In the genomic region with DNA sequence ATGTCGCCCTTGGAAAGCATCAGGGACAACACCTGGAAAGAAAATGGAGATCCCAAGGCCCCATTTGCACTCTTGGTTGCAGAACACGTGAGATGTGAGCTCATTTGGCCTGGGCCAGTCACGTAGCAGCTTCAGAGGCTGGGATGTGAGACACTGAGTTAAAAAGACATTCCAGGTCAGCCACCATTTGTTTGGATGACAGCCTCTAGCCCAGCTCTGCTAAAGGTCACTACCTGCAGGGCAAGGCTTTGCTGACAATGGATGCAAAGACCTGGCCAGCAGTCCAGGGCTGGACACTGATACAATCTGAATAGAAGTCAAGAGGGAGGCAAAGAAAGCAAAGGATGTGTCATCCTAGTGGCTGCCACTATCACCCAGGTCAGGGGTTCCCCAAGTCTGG, we compare ENCODE assay signal across 29 cellular contexts.
"Had no signal": no experiment of that assay in that cellular context is flagged by ENCODE, and none has a peak within 500 bp of the region (broad histone marks: within the 10 kb centered on the region; RNA-seq: fewer than 3 reads in every experiment).

No MANE protein-coding gene starts in this region.

- H3K36me3 Mint-ChIP-seq: activated naive CD4-positive, alpha-beta T cell treated with anti-CD3 and anti-CD28 coated beads, Interleukin-2, amount 10 ng/mL, durations not matched to agents 7 days and 5 days; natural killer cell had no signal

- DNase-seq: activated CD4-positive, alpha-beta memory T cell treated with anti-CD3 and anti-CD28 coated beads, Interleukin-2, amount 10 ng/mL, durations not matched to agents 7 days and 5 days; activated CD4-positive, alpha-beta T cell treated with anti-CD3 and anti-CD28 coated beads, Interleukin-2, amount 10 ng/mL, durations not matched to agents 7 days and 5 days; activated CD4-positive, CD25-positive, alpha-beta regulatory T cell treated with anti-CD3 and anti-CD28 coated beads, Interleukin-2, amount 50 U/mL, for 72 hours; activated CD8-positive, alpha-beta memory T cell treated with anti-CD3 and anti-CD28 coated beads, Interleukin-2, amount 50 U/mL, for 48 hours; activated gamma-delta T cell; activated naive CD4-positive, alpha-beta T cell treated with anti-CD3 and anti-CD28 coated beads, Interleukin-2, amount 10 ng/mL, durations not matched to agents 7 days and 5 days; activated T-cell treated with anti-CD3 and anti-CD28 coated beads, Interleukin-2, amount 50 U/mL, for 24 hours; amygdala; central memory CD4-positive, alpha-beta T cell; dermis blood vessel endothelial cell; effector CD4-positive, alpha-beta T cell; left lung; mesendoderm; natural killer cell; posterior cingulate gyrus; stimulated activated CD4-positive, alpha-beta T cell treated with anti-CD3 and anti-CD28 coated beads, Interleukin-12 subunit alpha, Interleukin-12 subunit beta, amount 100 ng/mL, for 4 hours; stimulated activated CD4-positive, alpha-beta T cell treated with anti-CD3 and anti-CD28 coated beads, Interleukin-4, amount 100 ng/mL, for 1 hour; T-helper 17 cell; T1000; upper lobe of left lung had no signal

- H3K27me3 Mint-ChIP-seq: activated CD4-positive, alpha-beta memory T cell treated with anti-CD3 and anti-CD28 coated beads, Interleukin-2, amount 10 ng/mL, durations not matched to agents 7 days and 5 days; activated CD4-positive, alpha-beta T cell treated with anti-CD3 and anti-CD28 coated beads, Interleukin-2, amount 10 ng/mL, durations not matched to agents 7 days and 5 days; activated naive CD4-positive, alpha-beta T cell treated with anti-CD3 and anti-CD28 coated beads, Interleukin-2, amount 10 ng/mL, durations not matched to agents 7 days and 5 days; activated T-cell treated with anti-CD3 and anti-CD28 coated beads, Interleukin-2, amount 50 U/mL, for 24 hours; stimulated activated naive CD8-positive, alpha-beta T cell treated with anti-CD3 and anti-CD28 coated beads, Interleukin-15, Interleukin-2, amounts not matched to agents 100 ng/mL and 50 ng/mL, for 24 hours had no signal

- H3K9me3 ChIP-seq: left lung, thoracic aorta, upper lobe of left lung, vagina had no signal

- FAIRE-seq: colon, frontal cortex had no signal

- ATAC-seq: left lung, natural killer cell, sciatic nerve, T-helper 17 cell had no signal

- H3K27ac Mint-ChIP-seq: activated CD4-positive, alpha-beta memory T cell treated with anti-CD3 and anti-CD28 coated beads, Interleukin-2, amount 10 ng/mL, durations not matched to agents 7 days and 5 days; activated naive CD4-positive, alpha-beta T cell treated with anti-CD3 and anti-CD28 coated beads, Interleukin-2, amount 10 ng/mL, durations not matched to agents 7 days and 5 days; activated T-cell treated with anti-CD3 and anti-CD28 coated beads, Interleukin-2, amount 50 U/mL, for 24 hours; natural killer cell; stimulated activated naive CD8-positive, alpha-beta T cell treated with anti-CD3 and anti-CD28 coated beads, Interleukin-15, Interleukin-2, amounts not matched to agents 100 ng/mL and 50 ng/mL, for 24 hours; T-helper 17 cell had no signal

- H3K36me3 ChIP-seq: left lung, thoracic aorta, upper lobe of left lung, vagina had no signal

- H3K4me3 ChIP-seq: left lung, lung, skin epidermis, thoracic aorta, upper lobe of left lung, vagina had no signal

- H3K27ac ChIP-seq: epithelial cell of prostate, left lung, skin epidermis, thoracic aorta, upper lobe of left lung, vagina had no signal

- H3K4me1 ChIP-seq: left lung, upper lobe of left lung, vagina had no signal

- H3K4me3 Mint-ChIP-seq: activated CD4-positive, alpha-beta memory T cell treated with anti-CD3 and anti-CD28 coated beads, Interleukin-2, amount 10 ng/mL, durations not matched to agents 7 days and 5 days; activated CD4-positive, alpha-beta T cell treated with anti-CD3 and anti-CD28 coated beads, Interleukin-2, amount 10 ng/mL, durations not matched to agents 7 days and 5 days; activated naive CD4-positive, alpha-beta T cell treated with anti-CD3 and anti-CD28 coated beads, Interleukin-2, amount 10 ng/mL, durations not matched to agents 7 days and 5 days; activated T-cell treated with anti-CD3 and anti-CD28 coated beads, Interleukin-2, amount 50 U/mL, for 24 hours; natural killer cell; stimulated activated naive CD8-positive, alpha-beta T cell treated with anti-CD3 and anti-CD28 coated beads, Interleukin-15, Interleukin-2, amounts not matched to agents 100 ng/mL and 50 ng/mL, for 24 hours; T-helper 17 cell had no signal

- H3K27me3 ChIP-seq: left lung, upper lobe of left lung, vagina had no signal

- H3K9me3 Mint-ChIP-seq: activated CD4-positive, alpha-beta memory T cell treated with anti-CD3 and anti-CD28 coated beads, Interleukin-2, amount 10 ng/mL, durations not matched to agents 7 days and 5 days; activated CD4-positive, alpha-beta T cell treated with anti-CD3 and anti-CD28 coated beads, Interleukin-2, amount 10 ng/mL, durations not matched to agents 7 days and 5 days; activated naive CD4-positive, alpha-beta T cell treated with anti-CD3 and anti-CD28 coated beads, Interleukin-2, amount 10 ng/mL, durations not matched to agents 7 days and 5 days; activated T-cell treated with anti-CD3 and anti-CD28 coated beads, Interleukin-2, amount 50 U/mL, for 24 hours; natural killer cell; stimulated activated naive CD8-positive, alpha-beta T cell treated with anti-CD3 and anti-CD28 coated beads, Interleukin-15, Interleukin-2, amounts not matched to agents 100 ng/mL and 50 ng/mL, for 24 hours had no signal
